ENCODE assay signal across 8 cellular contexts in the genomic region with DNA sequence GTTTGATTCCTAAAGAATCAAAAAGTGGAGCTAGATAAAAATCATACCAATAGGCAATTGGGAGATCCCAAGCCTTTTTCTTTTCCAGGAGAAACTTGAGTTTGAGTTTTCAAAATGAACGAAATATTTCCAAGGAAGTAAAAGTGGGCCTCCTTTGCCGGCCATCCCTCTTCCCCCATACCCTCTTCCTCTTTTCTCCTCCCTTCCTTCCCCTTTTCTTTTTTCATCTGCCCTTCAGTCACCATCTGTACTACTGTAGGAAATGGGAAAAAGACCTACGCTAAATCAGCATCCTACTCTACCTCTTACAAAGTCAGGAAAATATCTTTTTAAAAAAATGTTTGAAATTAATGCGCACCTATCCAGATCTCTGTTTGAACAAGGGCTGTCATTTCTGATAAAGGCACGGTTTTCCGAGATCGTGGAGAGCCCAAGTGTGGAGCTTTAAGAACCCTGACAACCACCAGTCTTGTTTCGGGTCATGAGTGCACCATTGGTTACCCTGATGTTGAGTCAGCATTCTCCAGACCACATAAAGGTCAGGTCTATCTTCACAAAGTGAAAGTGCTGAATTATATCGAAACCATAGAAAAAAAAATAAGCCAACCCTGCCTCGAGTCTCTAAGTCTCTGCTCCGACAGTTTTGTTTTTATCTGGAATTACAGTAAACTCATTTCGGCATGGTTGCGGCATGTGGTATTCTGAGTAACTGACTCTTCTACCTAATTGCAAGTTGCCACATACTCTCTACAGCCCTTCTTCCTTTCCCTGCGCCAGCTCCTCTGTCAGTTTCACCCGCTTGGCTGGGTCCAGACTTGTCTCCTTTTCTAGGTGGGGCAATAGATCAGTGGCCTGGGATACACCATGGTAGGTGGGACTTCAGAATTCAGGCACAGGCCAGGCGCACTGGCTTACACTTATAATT.
DNase-seq lines count a peak whose midpoint lies in the region; ATAC-seq and TF ChIP-seq lines count a peak whose summit lies in the region.

No MANE protein-coding gene starts in this region.

- peaks cover 13% of the 10 kb centered on the region for H3K36me3 Mint-ChIP-seq in activated T-helper 17 cell treated with anti-CD3 and anti-CD28 coated beads, Interleukin-2, amount 50 U/mL, for 72 hours (ENCODE audit: low read depth)

- no peaks in the 10 kb centered on the region for H3F3A ChIP-seq in smooth muscle cell (ENCODE audit: low read depth)

- no peaks in the 10 kb centered on the region for H4K20me1 ChIP-seq in smooth muscle cell (ENCODE audit: low read depth)

- WGBS in smooth muscle cell (ENCODE audit: low lambda C conversion rate): 93% methylated on average over 16 of the region's 16 CpGs

- DNase-seq in LHCN-M2 (ENCODE audit: low read depth) (peak; percentile 4), NCI-H146 (lab: John Stamatoyannopoulos, UW) (no peak), smooth muscle cell (lab: John Stamatoyannopoulos, UW; ENCODE audit: unreplicated experiment) (no peak), coronary artery (ENCODE audit: low spot score) (no peak)

- H3K27me3 ChIP-seq in skeletal muscle tissue (ENCODE audit: control insufficient read depth in 3 of 3, insufficient read depth in 3 of 3, low read length in 3 of 3) (no peaks in the 10 kb centered on the region), smooth muscle cell (ENCODE audit: low read depth) (no peaks in the 10 kb centered on the region)

- peaks cover 9% of the 10 kb centered on the region for H3K4me1 Mint-ChIP-seq in activated T-helper 17 cell treated with anti-CD3 and anti-CD28 coated beads, Interleukin-2, amount 50 U/mL, for 72 hours

- no peak overlapping the region for H3K9ac ChIP-seq in skeletal muscle tissue (ENCODE audit: low read depth in 1 of 3, low read length in 3 of 3)
- H3K9ac ChIP-seq in smooth muscle cell (ENCODE audit: low read depth): no peak overlapping the region

- H3K27ac Mint-ChIP-seq in activated T-helper 17 cell treated with anti-CD3 and anti-CD28 coated beads, Interleukin-2, amount 50 U/mL, for 72 hours: peak overlapping the region; percentile 91

- H2AFZ ChIP-seq in smooth muscle cell (ENCODE audit: low read depth): no peak overlapping the region

- H3K27me3 Mint-ChIP-seq in activated T-helper 17 cell treated with anti-CD3 and anti-CD28 coated beads, Interleukin-2, amount 50 U/mL, for 72 hours: peaks cover 15% of the 10 kb centered on the region

- H3K4me1 ChIP-seq in skeletal muscle tissue (ENCODE audit: control insufficient read depth in 3 of 3, insufficient read depth in 3 of 3, low read length in 3 of 3): no peaks in the 10 kb centered on the region
- H3K4me1 ChIP-seq in smooth muscle cell (ENCODE audit: low read depth): no peaks in the 10 kb centered on the region

- H3K27ac ChIP-seq in skeletal muscle tissue (ENCODE audit: low read depth, low read length) (peak overlapping the region; percentile 57), smooth muscle cell (ENCODE audit: low read depth) (no peak overlapping the region), coronary artery (peak overlapping the region in 1 of 2 donors; percentile 64)

- peak; percentile 95 for ATAC-seq in GM21619 (IDR thresholded peaks at IDR 0.05; ENCODE audit: unreplicated experiment)
- peak; percentile 93 for ATAC-seq in activated T-helper 17 cell treated with anti-CD3 and anti-CD28 coated beads, Interleukin-2, amount 50 U/mL, for 72 hours (replicated peaks)

- H3K4me2 ChIP-seq in smooth muscle cell: no peak overlapping the region

- H3K79me2 ChIP-seq in smooth muscle cell (ENCODE audit: low read depth): no peaks in the 10 kb centered on the region

- peaks cover 3% of the 10 kb centered on the region for H3K9me3 Mint-ChIP-seq in activated T-helper 17 cell treated with anti-CD3 and anti-CD28 coated beads, Interleukin-2, amount 50 U/mL, for 72 hours

- no peak for TF ChIP-seq CTCF in GM12875 (IDR thresholded peaks at IDR 0.05; ENCODE audit: borderline replicate concordance, insufficient read depth, low read depth, low read length)
- no peak for TF ChIP-seq CTCF in smooth muscle cell (IDR thresholded peaks at IDR 0.05; ENCODE audit: borderline replicate concordance, insufficient read depth, poor library complexity, severe bottlenecking)
- no peak for TF ChIP-seq CTCF in coronary artery (IDR thresholded peaks at IDR 0.05)

- H3K4me3 Mint-ChIP-seq in activated T-helper 17 cell treated with anti-CD3 and anti-CD28 coated beads, Interleukin-2, amount 50 U/mL, for 72 hours: peak overlapping the region; percentile 71

- H3K9me3 ChIP-seq in skeletal muscle tissue (ENCODE audit: control insufficient read depth in 3 of 3, low read length in 3 of 3) (no peaks in the 10 kb centered on the region), smooth muscle cell (replicated peaks; ENCODE audit: low read depth) (no peaks in the 10 kb centered on the region)

- H3K36me3 ChIP-seq in skeletal muscle tissue (ENCODE audit: control insufficient read depth in 3 of 3, insufficient read depth in 3 of 3, low read length in 3 of 3) (no peaks in the 10 kb centered on the region), smooth muscle cell (ENCODE audit: low read depth) (no peaks in the 10 kb centered on the region)

- H3K4me3 ChIP-seq in GM12875 (ENCODE audit: low read depth, low read length): peak overlapping the region; percentile 37
- no peak overlapping the region for H3K4me3 ChIP-seq in skeletal muscle tissue (ENCODE audit: low read length in 3 of 3)
- no peak overlapping the region for H3K4me3 ChIP-seq in smooth muscle cell
- H3K4me3 ChIP-seq in coronary artery: no peak overlapping the region
